In genomic region chr16:72952404-72953301, GRCh38 we compare ENCODE assay signal across 13 cellular contexts.
DNase-seq lines count a peak whose midpoint lies in the region; ATAC-seq and TF ChIP-seq lines count a peak whose summit lies in the region.
"Had no signal": no experiment of that assay in that cellular context is flagged by ENCODE, and none has a peak within 500 bp of the region (broad histone marks: within the 10 kb centered on the region; RNA-seq: fewer than 3 reads in every experiment).

No MANE protein-coding gene starts in this region.

- WGBS in stomach, 5 donors, result 45 to 66% (median 52%) methylated on average over 19 of the region's 19 CpGs

- DNase-seq in Right ventricle myocardium inferior (ENCODE audit: missing footprints) (no peak), right atrium auricular region (ENCODE audit: low spot score) (no peak), brain microvascular endothelial cell (peak; percentile 94), nephron progenitor cell (no peak), uterus (no peak), stomach (no peak)
- DNase-seq in naive thymus-derived CD4-positive, alpha-beta T cell, result no peak
- DNase-seq: AML-193, lower lobe of right lung, NCI-H187 treated with DMSO at 0.1 percent for 48 hours had no signal

- H3K9me3 ChIP-seq in right atrium auricular region (no peaks in the 10 kb centered on the region), uterus (no peaks in the 10 kb centered on the region), stomach (no peaks in the 10 kb centered on the region)
- H3K9me3 ChIP-seq in naive thymus-derived CD4-positive, alpha-beta T cell (ENCODE audit: control insufficient read depth in 2 of 3, low read length in 3 of 3), result no peaks in the 10 kb centered on the region
- H3K9me3 ChIP-seq: lower lobe of right lung had no signal

- ATAC-seq in Right ventricle myocardium inferior (peak; percentile 31), GM21423 (IDR thresholded peaks at IDR 0.05; ENCODE audit: unreplicated experiment) (no peak)
- ATAC-seq in naive thymus-derived CD4-positive, alpha-beta T cell, result no peak
- ATAC-seq: lower lobe of right lung had no signal

- intact Hi-C loops in Right ventricle myocardium inferior (cut with DNase I) (no loop called here), uterus (cut with DNase I; ENCODE audit: low total_unique reads) (loop anchor here (10.0 kb wide), 1 partner anchor 108 kb away; no protein-coding TSS in a partner anchor), stomach (cut with DNase I; ENCODE audit: low total_unique reads) (no loop called here)
- intact Hi-C loops in naive thymus-derived CD4-positive, alpha-beta T cell (cut with micrococcal nuclease), result no loop called here

- peak overlapping the region; percentile 91 for H3K27ac Mint-ChIP-seq in nephron progenitor cell
- no peak overlapping the region for H3K27ac Mint-ChIP-seq in naive thymus-derived CD4-positive, alpha-beta T cell
- H3K27ac Mint-ChIP-seq: activated T-helper 1 cell treated with anti-CD3 and anti-CD28 coated beads, Interleukin-12 subunit alpha, Interleukin-12 subunit beta, Interleukin-2, Interleukin-4 antibody, amounts not matched to agents 30 ng/mL and 10 ng/mL and 1 ng/mL, durations not matched to agents 14 hours and 24 hours and 36 hours had no signal

- POLR2A ChIA-PET in naive thymus-derived CD4-positive, alpha-beta T cell (lab: Charles Lee), result no interaction called here

- H3K27me3 ChIP-seq in right atrium auricular region (no peaks in the 10 kb centered on the region), brain microvascular endothelial cell (replicated peaks) (no peaks in the 10 kb centered on the region), uterus (no peaks in the 10 kb centered on the region), stomach (no peaks in the 10 kb centered on the region)
- H3K27me3 ChIP-seq in naive thymus-derived CD4-positive, alpha-beta T cell (ENCODE audit: control insufficient read depth in 2 of 2, insufficient read depth in 2 of 2, low read length in 2 of 2), result no peaks in the 10 kb centered on the region

- CTCF ChIA-PET in naive thymus-derived CD4-positive, alpha-beta T cell (lab: Charles Lee), result no interaction called here

- H3K4me3 ChIP-seq in right atrium auricular region, result no peak overlapping the region
- no peak overlapping the region for H3K4me3 ChIP-seq in brain microvascular endothelial cell (ENCODE audit: low read depth, low read length)
- peak overlapping the region in 1 of 2 donors; percentile 5 for H3K4me3 ChIP-seq in uterus
- peak overlapping the region in 1 of 4 donors; percentile 0 for H3K4me3 ChIP-seq in stomach
- H3K4me3 ChIP-seq in naive thymus-derived CD4-positive, alpha-beta T cell (ENCODE audit: low read length), result no peak overlapping the region
- H3K4me3 ChIP-seq: lower lobe of right lung, skin epidermis had no signal

- H3K27ac ChIP-seq in right atrium auricular region (peak overlapping the region in 1 of 2 donors; percentile 52), brain microvascular endothelial cell (peak overlapping the region; percentile 84), uterus (peak overlapping the region; percentile 53 to 66), stomach (peak overlapping the region in 2 of 5 donors; percentile 25 to 31)
- no peak overlapping the region for H3K27ac ChIP-seq in naive thymus-derived CD4-positive, alpha-beta T cell (ENCODE audit: low read depth, low read length)
- H3K27ac ChIP-seq: lower lobe of right lung, skin epidermis had no signal

- TF ChIP-seq POLR2A in uterus (IDR thresholded peaks at IDR 0.05), result no peak
- TF ChIP-seq POLR2A in stomach (IDR thresholded peaks at IDR 0.05), result no peak

- in situ Hi-C loops in brain microvascular endothelial cell (cut with HindIII; ENCODE audit: low pct_ligation_motif_present, low sequenced_read_pairs), result no loop called here

- peaks cover 27% of the 10 kb centered on the region for H3K36me3 ChIP-seq in right atrium auricular region
- peaks cover 17% of the 10 kb centered on the region for H3K36me3 ChIP-seq in brain microvascular endothelial cell (replicated peaks)
- no peaks in the 10 kb centered on the region for H3K36me3 ChIP-seq in uterus
- peaks cover 13 to 41% (median 38%) of the 10 kb centered on the region in 4 donors for H3K36me3 ChIP-seq in stomach
- H3K36me3 ChIP-seq in naive thymus-derived CD4-positive, alpha-beta T cell (ENCODE audit: control insufficient read depth in 2 of 3, insufficient read depth in 3 of 3, low read length in 3 of 3), result no peaks in the 10 kb centered on the region

- H3K4me1 ChIP-seq in right atrium auricular region (peaks cover 0 to 25% of the 10 kb centered on the region in 2 donors), uterus (no peaks in the 10 kb centered on the region), stomach (peaks cover 0 to 31% (median 13%) of the 10 kb centered on the region in 4 donors)
- H3K4me1 ChIP-seq in naive thymus-derived CD4-positive, alpha-beta T cell (ENCODE audit: control insufficient read depth in 2 of 2, insufficient read depth in 2 of 2, low read length in 2 of 2), result no peaks in the 10 kb centered on the region
- H3K4me1 ChIP-seq: lower lobe of right lung had no signal

- peaks cover 2% of the 10 kb centered on the region for H3K27me3 Mint-ChIP-seq in nephron progenitor cell (ENCODE audit: low read depth, poor library complexity)
- H3K27me3 Mint-ChIP-seq in naive thymus-derived CD4-positive, alpha-beta T cell, result no peaks in the 10 kb centered on the region

- TF ChIP-seq CTCF in right atrium auricular region (IDR thresholded peaks at IDR 0.05) (no peak), brain microvascular endothelial cell (IDR thresholded peaks at IDR 0.05; ENCODE audit: low read depth, low read length, missing control alignments) (no peak), nephron progenitor cell (IDR thresholded peaks at IDR 0.05) (no peak), uterus (IDR thresholded peaks at IDR 0.05) (no peak), stomach (IDR thresholded peaks at IDR 0.05) (no peak)

- TF ChIP-seq EP300 in stomach (IDR thresholded peaks at IDR 0.05), result no peak

- H3K4me1 Mint-ChIP-seq in nephron progenitor cell, result peaks cover 59% of the 10 kb centered on the region
- H3K4me1 Mint-ChIP-seq in naive thymus-derived CD4-positive, alpha-beta T cell, result no peaks in the 10 kb centered on the region

- peaks cover 18% of the 10 kb centered on the region for H3K9me3 Mint-ChIP-seq in nephron progenitor cell
- H3K9me3 Mint-ChIP-seq in naive thymus-derived CD4-positive, alpha-beta T cell, result peaks cover 0 to 5% (median 0%) of the 10 kb centered on the region in 11 donors

- H3K4me3 Mint-ChIP-seq in nephron progenitor cell, result no peak overlapping the region
- H3K4me3 Mint-ChIP-seq in naive thymus-derived CD4-positive, alpha-beta T cell, result no peak overlapping the region
- H3K4me3 Mint-ChIP-seq: activated T-helper 1 cell treated with anti-CD3 and anti-CD28 coated beads, Interleukin-12 subunit alpha, Interleukin-12 subunit beta, Interleukin-2, Interleukin-4 antibody, amounts not matched to agents 30 ng/mL and 10 ng/mL and 1 ng/mL, durations not matched to agents 14 hours and 24 hours and 36 hours had no signal

- peaks cover 67% of the 10 kb centered on the region for H3K36me3 Mint-ChIP-seq in nephron progenitor cell (ENCODE audit: low read depth)
- peaks cover 0 to 4% (median 0%) of the 10 kb centered on the region in 5 donors for H3K36me3 Mint-ChIP-seq in naive thymus-derived CD4-positive, alpha-beta T cell
